33 cellular contexts compared by ENCODE assay signal in genomic region chr4:99417125-99417524, GRCh38. TPM values are rescaled to one million over a fixed set of nuclear protein-coding genes. Genes with fewer than 3 reads are reported as not detected.
DNase-seq lines count a peak whose midpoint lies in the region; ATAC-seq, FAIRE-seq and TF ChIP-seq lines count a peak whose summit lies in the region.
"Had no signal": no experiment of that assay in that cellular context is flagged by ENCODE, and none has a peak within 500 bp of the region (broad histone marks: within the 10 kb centered on the region; RNA-seq: fewer than 3 reads in every experiment).

No MANE protein-coding gene starts in this region.

- intact Hi-C loops in left colon (cut with DNase I, micrococcal nuclease) (no loop called here), transverse colon (cut with DNase I; ENCODE audit: low total_unique reads) (no loop called here), pancreas (cut with DNase I) (no loop called here)

- H3K4me1 ChIP-seq in mucosa of rectum (ENCODE audit: control insufficient read depth in 2 of 2, insufficient read depth in 2 of 2, low read length in 2 of 2) (peaks cover 4 to 10% of the 10 kb centered on the region in 2 donors), small intestine (ENCODE audit: control insufficient read depth in 2 of 2, insufficient read depth in 1 of 2, low read depth in 1 of 2, low read length in 1 of 2) (peaks cover 0 to 5% of the 10 kb centered on the region in 2 donors), transverse colon (peaks cover 0 to 49% (median 12%) of the 10 kb centered on the region in 4 donors), pancreas (peaks cover 9 to 16% (median 12%) of the 10 kb centered on the region in 3 donors)
- H3K4me1 ChIP-seq: BE2C, BLaER1 had no signal

- H3K9me3 ChIP-seq in mucosa of rectum (ENCODE audit: control insufficient read depth in 2 of 2, low read length in 2 of 2), result no peaks in the 10 kb centered on the region
- H3K9me3 ChIP-seq in small intestine (ENCODE audit: control insufficient read depth, low read depth), result no peaks in the 10 kb centered on the region
- no peaks in the 10 kb centered on the region for H3K9me3 ChIP-seq in transverse colon
- H3K9me3 ChIP-seq in pancreas, result no peaks in the 10 kb centered on the region
- H3K9me3 ChIP-seq: BE2C, BLaER1 had no signal

- WGBS in small intestine, 3 donors, result 39 to 63% (median 59%) methylated on average over 2 of the region's 2 CpGs
- WGBS in transverse colon (ENCODE audit: low coverage in 1 of 2), 2 donors, result 22 to 54% methylated on average over 2 of the region's 2 CpGs
- WGBS in pancreas, 2 donors, result 81 to 88% methylated on average over 2 of the region's 2 CpGs

- no peaks in the 10 kb centered on the region for H3K36me3 ChIP-seq in mucosa of rectum (ENCODE audit: control insufficient read depth in 2 of 2, insufficient read depth in 2 of 2, low read length in 2 of 2)
- H3K36me3 ChIP-seq in small intestine (ENCODE audit: control insufficient read depth in 2 of 2, insufficient read depth in 2 of 2, low read length in 2 of 2), result no peaks in the 10 kb centered on the region
- H3K36me3 ChIP-seq in transverse colon, result no peaks in the 10 kb centered on the region
- H3K36me3 ChIP-seq in pancreas, result no peaks in the 10 kb centered on the region
- H3K36me3 ChIP-seq: BE2C, BLaER1 had no signal

- ATAC-seq in left colon (peak; percentile 82), pancreas (no peak)
- ATAC-seq: GM12878 had no signal

- H3K9ac ChIP-seq in mucosa of rectum (ENCODE audit: low read depth in 1 of 2, low read length in 2 of 2), result no peak overlapping the region
- H3K9ac ChIP-seq: BLaER1 had no signal

- in situ Hi-C loops in transverse colon (cut with MboI; ENCODE audit: low pct_ligation_motif_present in 1 of 4, low pct_unique_long_range_greater_than_20kb in 1 of 4, low sequenced_read_pairs in 3 of 4), result loop anchor here in 2 of 4 donors (25.0 kb wide), 2 partner anchors 305 to 455 kb away; no protein-coding TSS in a partner anchor

- H3K27me3 ChIP-seq in mucosa of rectum (ENCODE audit: control insufficient read depth in 2 of 2, insufficient read depth in 2 of 2, low read length in 2 of 2), result no peaks in the 10 kb centered on the region
- H3K27me3 ChIP-seq in small intestine (ENCODE audit: control insufficient read depth in 2 of 2, insufficient read depth in 2 of 2, low read length in 2 of 2), result no peaks in the 10 kb centered on the region
- H3K27me3 ChIP-seq in transverse colon, result no peaks in the 10 kb centered on the region
- no peaks in the 10 kb centered on the region for H3K27me3 ChIP-seq in pancreas
- H3K27me3 ChIP-seq: BE2C, BLaER1 had no signal

- TF ChIP-seq CTCF in transverse colon (IDR thresholded peaks at IDR 0.05) (no peak), pancreas (IDR thresholded peaks at IDR 0.05) (no peak)

- FAIRE-seq in small intestine (lab: Jason Lieb, UNC) (no peak), urothelium cell line (lab: Jason Lieb, UNC) (no peak), pancreas (lab: Jason Lieb, UNC) (no peak)
- FAIRE-seq: A204.1, GM12878, GM12892, GM18507 had no signal

- DNase-seq in left colon (no peak), small intestine (peak; percentile 23), transverse colon (no peak), NCI-H774 (lab: John Stamatoyannopoulos, UW) (no peak), urothelium cell line (ENCODE audit: low spot score) (no peak), pancreas (no peak), SK-N-DZ (ENCODE audit: low spot score) (no peak)
- DNase-seq: 8988T; ACHN; BE2C; C1 segment of cervical spinal cord; CD4-positive, alpha-beta memory T cell; CD4-positive, CD25-positive, alpha-beta regulatory T cell; CD8-positive, alpha-beta memory T cell; COR-L47; DMS 273 treated with DMSO at 0.1 percent for 48 hours; DMS153; DMS53; DMS79; DND-41; EL; GDM1 had no signal

- no peak overlapping the region for H3K4me3 ChIP-seq in mucosa of rectum (ENCODE audit: low read length in 2 of 2)
- no peak overlapping the region for H3K4me3 ChIP-seq in small intestine (ENCODE audit: low read depth in 1 of 2, low read length in 2 of 2)
- H3K4me3 ChIP-seq in transverse colon, result no peak overlapping the region
- H3K4me3 ChIP-seq in pancreas, result no peak overlapping the region
- H3K4me3 ChIP-seq: BLaER1, GM12878 had no signal

- H3K27ac ChIP-seq in mucosa of rectum (ENCODE audit: low read depth in 2 of 2, low read length in 2 of 2) (peak overlapping the region; percentile 25 to 30), small intestine (ENCODE audit: low read depth in 1 of 2, low read length in 1 of 2) (no peak overlapping the region), transverse colon (peak overlapping the region; percentile 32 to 60 (median 42)), pancreas (no peak overlapping the region)
- H3K27ac ChIP-seq: BLaER1 had no signal

- no peak for TF ChIP-seq EP300 in transverse colon (IDR thresholded peaks at IDR 0.05; ENCODE audit: low read depth)

- TF ChIP-seq POLR2A in transverse colon (IDR thresholded peaks at IDR 0.05), result no peak

RNA-seq across cellular contexts. Expression of gene ADH7, which starts 18.0 kb away (rescaled TPM):
- total RNA-seq in left colon, result not detected
- polyA plus RNA-seq in small intestine, result under 1 TPM in 1 of 3 donors, not detected in 2; 0.03 TPM
- total RNA-seq in transverse colon, result not detected
- not detected for total RNA-seq in pancreas
- polyA plus RNA-seq in pancreas, result under 1 TPM in 1 of 2 donors, not detected in 1; 0.07 TPM
- polyA plus RNA-seq in SK-N-DZ (2014; cell fraction: cytosol; rRNA removed), result not detected in 2 replicates
- not detected in 2 replicates for polyA plus RNA-seq in SK-N-DZ (2014; cell fraction: nucleus; rRNA removed)
- total RNA-seq: A673; CD4-positive, alpha-beta memory T cell; CD4-positive, CD25-positive, alpha-beta regulatory T cell; CD8-positive, alpha-beta memory T cell; Daoy; G401; GM12878 had no signal
- polyA plus RNA-seq: AG04450; CD14-positive monocyte; CD4-positive, alpha-beta memory T cell; CD4-positive, CD25-positive, alpha-beta regulatory T cell; CD8-positive, alpha-beta memory T cell; GM12878 had no signal

Comparison
In these comparisons a context has a peak if more than half of its experiments do, and no peak if none do; other contexts are left out.
1. H3K27ac ChIP-seq: peak in mucosa of rectum (2 of 2) and transverse colon (4 of 4); none in small intestine (0 of 2) and pancreas (0 of 4).